Comparison of ENCODE assay signal across 1 cellular context in genomic region chr1:244970236-244970652, GRCh38.
TF ChIP-seq lines count a peak whose summit lies in the region.

No MANE protein-coding gene starts in this region.

TF ChIP-seq in HepG2, 621 proteins besides CTCF, POLR2A, EP300 and RAD21 (continued from another document and continues in another):
- TF ChIP-seq ZNF609 (CRISPR knock-in tag; IDR thresholded peaks at IDR 0.05; ENCODE audit: borderline replicate concordance): no peak
- TF ChIP-seq GZF1 (CRISPR knock-in tag; IDR thresholded peaks at IDR 0.05): no peak
- TF ChIP-seq PHF8 (CRISPR knock-in tag; IDR thresholded peaks at IDR 0.05): peak; percentile 12; the same call in 1 of the 2 replicates
- TF ChIP-seq, protein P1, sequence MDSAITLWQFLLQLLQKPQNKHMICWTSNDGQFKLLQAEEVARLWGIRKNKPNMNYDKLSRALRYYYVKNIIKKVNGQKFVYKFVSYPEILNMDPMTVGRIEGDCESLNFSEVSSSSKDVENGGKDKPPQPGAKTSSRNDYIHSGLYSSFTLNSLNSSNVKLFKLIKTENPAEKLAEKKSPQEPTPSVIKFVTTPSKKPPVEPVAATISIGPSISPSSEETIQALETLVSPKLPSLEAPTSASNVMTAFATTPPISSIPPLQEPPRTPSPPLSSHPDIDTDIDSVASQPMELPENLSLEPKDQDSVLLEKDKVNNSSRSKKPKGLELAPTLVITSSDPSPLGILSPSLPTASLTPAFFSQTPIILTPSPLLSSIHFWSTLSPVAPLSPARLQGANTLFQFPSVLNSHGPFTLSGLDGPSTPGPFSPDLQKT (CRISPR knock-in tag; IDR thresholded peaks at IDR 0.05; ENCODE audit: borderline replicate concordance): no peak
- TF ChIP-seq CENPX (CRISPR knock-in tag; IDR thresholded peaks at IDR 0.05): no peak
- no peak for TF ChIP-seq ATF2 (CRISPR knock-in tag; IDR thresholded peaks at IDR 0.05)
- TF ChIP-seq ZNF607 (CRISPR knock-in tag; IDR thresholded peaks at IDR 0.05; ENCODE audit: borderline replicate concordance): no peak
- 0 out of 2 replicates have a peak, but pooled peaks have one; percentile 4 for TF ChIP-seq SATB2 (CRISPR knock-in tag; IDR thresholded peaks at IDR 0.05)
- peak; percentile 20; the same call in 1 of the 2 replicates for TF ChIP-seq SALL2 (CRISPR knock-in tag; IDR thresholded peaks at IDR 0.05)
- no peak for TF ChIP-seq ZNF225 (CRISPR knock-in tag; IDR thresholded peaks at IDR 0.05)
- peak; percentile 16; the same call in 1 of the 2 replicates for TF ChIP-seq E2F1 (CRISPR knock-in tag; IDR thresholded peaks at IDR 0.05)
- TF ChIP-seq PRDM4 (CRISPR knock-in tag; IDR thresholded peaks at IDR 0.05; ENCODE audit: borderline replicate concordance): no peak
- 0 out of 2 replicates have a peak, but pooled peaks have one; percentile 8 for TF ChIP-seq ZNF841 (CRISPR knock-in tag; IDR thresholded peaks at IDR 0.05; ENCODE audit: borderline replicate concordance)
- no peak for TF ChIP-seq ZNF570 (CRISPR knock-in tag; IDR thresholded peaks at IDR 0.05; ENCODE audit: borderline replicate concordance)
- TF ChIP-seq ATF7-NPFF (CRISPR knock-in tag; IDR thresholded peaks at IDR 0.05; ENCODE audit: low read depth): no peak
- TF ChIP-seq RBM22 (optimal IDR thresholded peaks at IDR 0.05; ENCODE audit: low read length): peak; percentile 11
- no peak for TF ChIP-seq ZBTB42 (CRISPR knock-in tag; IDR thresholded peaks at IDR 0.05)
- TF ChIP-seq ZBTB7A (CRISPR knock-in tag; IDR thresholded peaks at IDR 0.05): 0 out of 2 replicates have a peak, but pooled peaks have one; percentile 9
- TF ChIP-seq GABPB1 (CRISPR knock-in tag; IDR thresholded peaks at IDR 0.05): peak; percentile 2; the same call in 1 of the 2 replicates
- TF ChIP-seq NR2F2 (IDR thresholded peaks at IDR 0.05; ENCODE audit: borderline replicate concordance, low read depth): no peak
- TF ChIP-seq, protein P2, sequence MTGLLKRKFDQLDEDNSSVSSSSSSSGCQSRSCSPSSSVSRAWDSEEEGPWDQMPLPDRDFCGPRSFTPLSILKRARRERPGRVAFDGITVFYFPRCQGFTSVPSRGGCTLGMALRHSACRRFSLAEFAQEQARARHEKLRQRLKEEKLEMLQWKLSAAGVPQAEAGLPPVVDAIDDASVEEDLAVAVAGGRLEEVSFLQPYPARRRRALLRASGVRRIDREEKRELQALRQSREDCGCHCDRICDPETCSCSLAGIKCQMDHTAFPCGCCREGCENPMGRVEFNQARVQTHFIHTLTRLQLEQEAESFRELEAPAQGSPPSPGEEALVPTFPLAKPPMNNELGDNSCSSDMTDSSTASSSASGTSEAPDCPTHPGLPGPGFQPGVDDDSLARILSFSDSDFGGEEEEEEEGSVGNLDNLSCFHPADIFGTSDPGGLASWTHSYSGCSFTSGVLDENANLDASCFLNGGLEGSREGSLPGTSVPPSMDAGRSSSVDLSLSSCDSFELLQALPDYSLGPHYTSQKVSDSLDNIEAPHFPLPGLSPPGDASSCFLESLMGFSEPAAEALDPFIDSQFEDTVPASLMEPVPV (CRISPR knock-in tag; IDR thresholded peaks at IDR 0.05): 0 out of 2 replicates have a peak, but pooled peaks have one; percentile 17
- no peak for TF ChIP-seq THYN1 (CRISPR knock-in tag; IDR thresholded peaks at IDR 0.05; ENCODE audit: borderline replicate concordance, low read depth)
- no peak for TF ChIP-seq ZNF557 (CRISPR knock-in tag; IDR thresholded peaks at IDR 0.05)
- peak; percentile 5 for TF ChIP-seq ZNF883 (CRISPR knock-in tag; IDR thresholded peaks at IDR 0.05; ENCODE audit: not compliant biosample characterization)
- TF ChIP-seq, protein P3, sequence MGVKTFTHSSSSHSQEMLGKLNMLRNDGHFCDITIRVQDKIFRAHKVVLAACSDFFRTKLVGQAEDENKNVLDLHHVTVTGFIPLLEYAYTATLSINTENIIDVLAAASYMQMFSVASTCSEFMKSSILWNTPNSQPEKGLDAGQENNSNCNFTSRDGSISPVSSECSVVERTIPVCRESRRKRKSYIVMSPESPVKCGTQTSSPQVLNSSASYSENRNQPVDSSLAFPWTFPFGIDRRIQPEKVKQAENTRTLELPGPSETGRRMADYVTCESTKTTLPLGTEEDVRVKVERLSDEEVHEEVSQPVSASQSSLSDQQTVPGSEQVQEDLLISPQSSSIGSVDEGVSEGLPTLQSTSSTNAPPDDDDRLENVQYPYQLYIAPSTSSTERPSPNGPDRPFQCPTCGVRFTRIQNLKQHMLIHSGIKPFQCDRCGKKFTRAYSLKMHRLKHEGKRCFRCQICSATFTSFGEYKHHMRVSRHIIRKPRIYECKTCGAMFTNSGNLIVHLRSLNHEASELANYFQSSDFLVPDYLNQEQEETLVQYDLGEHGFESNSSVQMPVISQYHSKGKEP (CRISPR knock-in tag; IDR thresholded peaks at IDR 0.05): no peak
- TF ChIP-seq KLF13 (CRISPR knock-in tag; IDR thresholded peaks at IDR 0.05): no peak
- no peak for TF ChIP-seq MIER2 (CRISPR knock-in tag; IDR thresholded peaks at IDR 0.05)
- TF ChIP-seq KLF12 (CRISPR knock-in tag; IDR thresholded peaks at IDR 0.05; ENCODE audit: borderline replicate concordance): no peak
- no peak for TF ChIP-seq ZNF44 (CRISPR knock-in tag; IDR thresholded peaks at IDR 0.05)
- no peak for TF ChIP-seq NCOA2 (CRISPR knock-in tag; IDR thresholded peaks at IDR 0.05)
- TF ChIP-seq RBFOX2 (IDR thresholded peaks at IDR 0.05; ENCODE audit: low read depth, low read length): peak; percentile 74
- no peak for TF ChIP-seq CEBPG (CRISPR knock-in tag; IDR thresholded peaks at IDR 0.05)
- no peak for TF ChIP-seq PBX2 (CRISPR knock-in tag; IDR thresholded peaks at IDR 0.05)
- TF ChIP-seq, protein P4, sequence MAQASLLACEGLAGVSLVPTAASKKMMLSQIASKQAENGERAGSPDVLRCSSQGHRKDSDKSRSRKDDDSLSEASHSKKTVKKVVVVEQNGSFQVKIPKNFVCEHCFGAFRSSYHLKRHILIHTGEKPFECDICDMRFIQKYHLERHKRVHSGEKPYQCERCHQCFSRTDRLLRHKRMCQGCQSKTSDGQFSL (CRISPR knock-in tag; IDR thresholded peaks at IDR 0.05): no peak
- no peak; the same call in 1 of the 2 replicates for TF ChIP-seq KDM5B (CRISPR knock-in tag; IDR thresholded peaks at IDR 0.05; ENCODE audit: borderline replicate concordance)
- TF ChIP-seq AGO2 (optimal IDR thresholded peaks at IDR 0.05; ENCODE audit: low read depth, low read length): peak; percentile 42
- no peak for TF ChIP-seq HMGA1 (CRISPR knock-in tag; conservative IDR thresholded peaks at IDR 0.05)
- TF ChIP-seq MAF1 (CRISPR knock-in tag; IDR thresholded peaks at IDR 0.05; ENCODE audit: borderline replicate concordance): no peak; the same call in 1 of the 2 replicates
- no peak for TF ChIP-seq CREB1 (IDR thresholded peaks at IDR 0.05)
- TF ChIP-seq CREB1 (CRISPR knock-in tag; IDR thresholded peaks at IDR 0.05): no peak
- TF ChIP-seq GATAD2A (CRISPR knock-in tag; IDR thresholded peaks at IDR 0.05): no peak
- TF ChIP-seq ZKSCAN8 (CRISPR knock-in tag; IDR thresholded peaks at IDR 0.05; ENCODE audit: borderline replicate concordance): no peak
- no peak for TF ChIP-seq KDM4B (CRISPR knock-in tag; IDR thresholded peaks at IDR 0.05)
- no peak for TF ChIP-seq ZNF770 (CRISPR knock-in tag; IDR thresholded peaks at IDR 0.05)
- TF ChIP-seq ZNF430 (CRISPR knock-in tag; IDR thresholded peaks at IDR 0.05): no peak
